Comparison of ENCODE assay signal across 10 cellular contexts in the genomic region with DNA sequence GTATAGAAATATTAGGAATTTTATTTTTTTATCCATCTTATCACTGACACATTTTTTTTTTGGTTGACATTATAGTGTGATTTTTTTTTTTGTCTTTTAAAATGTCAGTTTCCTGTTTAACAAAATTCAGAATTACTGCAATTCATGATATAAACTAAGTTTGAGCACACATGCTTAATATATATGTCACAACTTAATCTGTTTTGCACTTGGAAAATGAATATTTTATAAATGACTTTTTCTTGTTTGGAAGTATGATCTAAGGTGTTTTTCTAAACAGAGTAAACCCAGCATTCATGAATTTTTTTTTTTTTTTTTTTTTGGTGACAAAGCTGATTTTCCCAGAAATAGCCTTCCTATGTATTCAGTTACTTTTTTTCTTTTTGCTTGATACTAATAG. TPM values are rescaled to one million over a fixed set of nuclear protein-coding genes. Genes with fewer than 3 reads are reported as not detected.
DNase-seq lines count a peak whose midpoint lies in the region; ATAC-seq and TF ChIP-seq lines count a peak whose summit lies in the region.
"Had no signal": no experiment of that assay in that cellular context is flagged by ENCODE, and none has a peak within 500 bp of the region (broad histone marks: within the 10 kb centered on the region; RNA-seq: fewer than 3 reads in every experiment).

No MANE protein-coding gene starts in this region.

- H3K4me3 ChIP-seq in DND-41 (ENCODE audit: low read depth in 1 of 2, low read length in 2 of 2) (peak overlapping the region; percentile 98 to 100; a peak in 3 of 4 replicates), NT2/D1 (ENCODE audit: insufficient read length, low read depth) (peak overlapping the region; percentile 99), ectodermal cell (ENCODE audit: insufficient read depth, low read depth, low read length) (peak overlapping the region; percentile 96), neural progenitor cell (peak overlapping the region; percentile 92), MG63 (no peak overlapping the region)

- H3K27ac ChIP-seq in DND-41 (ENCODE audit: low read length) (no peak overlapping the region), ectodermal cell (ENCODE audit: insufficient read depth, low read depth, low read length, poor library complexity, severe bottlenecking) (no peak overlapping the region), neural progenitor cell (no peak overlapping the region)

- H3K4me1 Mint-ChIP-seq in neural progenitor cell: peaks cover 30% of the 10 kb centered on the region

- peaks cover 56% of the 10 kb centered on the region for H3K36me3 ChIP-seq in DND-41 (ENCODE audit: insufficient read depth, low read length)
- peaks cover 35% of the 10 kb centered on the region for H3K36me3 ChIP-seq in NT2/D1 (ENCODE audit: insufficient read depth, insufficient read length, low read length)
- H3K36me3 ChIP-seq in ectodermal cell (ENCODE audit: control insufficient read depth, insufficient read depth, low read length): peaks cover 4% of the 10 kb centered on the region
- H3K36me3 ChIP-seq in neural progenitor cell: peaks cover 12% of the 10 kb centered on the region
- peaks cover 45% of the 10 kb centered on the region for H3K36me3 ChIP-seq in MG63

- peaks cover 3% of the 10 kb centered on the region for H3K9me3 Mint-ChIP-seq in neural progenitor cell

- H3K9me3 ChIP-seq in DND-41 (ENCODE audit: insufficient read depth, low read length, severe bottlenecking): no peaks in the 10 kb centered on the region
- H3K9me3 ChIP-seq in NT2/D1 (ENCODE audit: insufficient read depth, low read length): no peaks in the 10 kb centered on the region
- no peaks in the 10 kb centered on the region for H3K9me3 ChIP-seq in ectodermal cell (ENCODE audit: control insufficient read depth, low read length)
- H3K9me3 ChIP-seq in neural progenitor cell (ENCODE audit: low read depth): no peaks in the 10 kb centered on the region
- no peaks in the 10 kb centered on the region for H3K9me3 ChIP-seq in MG63

- H3K36me3 Mint-ChIP-seq in neural progenitor cell: peaks cover 27% of the 10 kb centered on the region

- H4K20me1 ChIP-seq in DND-41 (ENCODE audit: insufficient read depth, low read length): peaks cover 53% of the 10 kb centered on the region
- peaks cover 64% of the 10 kb centered on the region for H4K20me1 ChIP-seq in neural progenitor cell (ENCODE audit: low read depth)

- ATAC-seq in DND-41 (ENCODE audit: insufficient read depth, low read depth): no peak

- no peaks in the 10 kb centered on the region for H3K27me3 ChIP-seq in DND-41 (ENCODE audit: insufficient read depth, low read length, poor library complexity)
- H3K27me3 ChIP-seq in NT2/D1 (ENCODE audit: insufficient read depth, insufficient read length): no peaks in the 10 kb centered on the region
- H3K27me3 ChIP-seq in ectodermal cell (ENCODE audit: control insufficient read depth, insufficient read depth, low read length, poor library complexity, severe bottlenecking): peaks cover 6% of the 10 kb centered on the region
- H3K27me3 ChIP-seq in neural progenitor cell: no peaks in the 10 kb centered on the region
- H3K27me3 ChIP-seq in MG63: no peaks in the 10 kb centered on the region; the same call in 1 of the 2 replicates

- H3K4me1 ChIP-seq in DND-41 (ENCODE audit: insufficient read depth, low read length): peaks cover 50% of the 10 kb centered on the region
- peaks cover 2% of the 10 kb centered on the region for H3K4me1 ChIP-seq in NT2/D1 (ENCODE audit: insufficient read depth, insufficient read length)
- no peaks in the 10 kb centered on the region for H3K4me1 ChIP-seq in ectodermal cell (ENCODE audit: control insufficient read depth, insufficient read depth, low read length)
- peaks cover 9% of the 10 kb centered on the region for H3K4me1 ChIP-seq in neural progenitor cell

- TF ChIP-seq CTCF in DND-41 (IDR thresholded peaks at IDR 0.05; ENCODE audit: borderline replicate concordance, extremely low read depth, low read length, poor library complexity, severe bottlenecking) (no peak), neural progenitor cell (IDR thresholded peaks at IDR 0.05) (no peak)

- H3F3A ChIP-seq in neural progenitor cell (ENCODE audit: low read depth): peaks cover 15% of the 10 kb centered on the region

- no peaks in the 10 kb centered on the region for H3K27me3 Mint-ChIP-seq in neural progenitor cell (ENCODE audit: insufficient read depth, low read depth)

- peak overlapping the region; percentile 91 for H3K4me2 ChIP-seq in DND-41 (ENCODE audit: insufficient read depth, low read length)
- peak overlapping the region; percentile 92 for H3K4me2 ChIP-seq in neural progenitor cell

- H3K9ac ChIP-seq in DND-41 (ENCODE audit: low read depth, low read length): 0 out of 2 replicates have a peak overlapping the region, but pooled peaks have one; percentile 96
- H3K9ac ChIP-seq in NT2/D1 (ENCODE audit: insufficient read length, low read depth): peak overlapping the region; percentile 21
- H3K9ac ChIP-seq in neural progenitor cell: peak overlapping the region; percentile 92

- H3K4me3 Mint-ChIP-seq in neural progenitor cell: peak overlapping the region; percentile 99

- no peak for DNase-seq in DND-41
- DNase-seq in NT2/D1 (ENCODE audit: low read depth, low spot score): no peak
- no peak for DNase-seq in neural progenitor cell (ENCODE audit: low spot score)
- DNase-seq in MG63: no peak
- DNase-seq in DMS114 treated with DMSO at 0.1 percent for 48 hours (lab: John Stamatoyannopoulos, UW; ENCODE audit: unreplicated experiment): no peak
- no peak for DNase-seq in NK-92 treated with Interleukin-12 subunit alpha and Interleukin-12 subunit beta, amount 100 ng/mL, for 24 hours (lab: John Stamatoyannopoulos, UW)
- no peak for DNase-seq in NCI-H226
- DNase-seq: Kasumi-1, SHP77 treated with DMSO at 0.1 percent for 48 hours had no signal

- H2AFZ ChIP-seq in DND-41 (ENCODE audit: low read depth, low read length): no peak overlapping the region
- H2AFZ ChIP-seq in neural progenitor cell (replicated peaks): no peak overlapping the region

- H3K27ac Mint-ChIP-seq in neural progenitor cell: no peak overlapping the region

- H3K79me2 ChIP-seq in DND-41 (ENCODE audit: insufficient read depth, low read length) (peaks cover 76% of the 10 kb centered on the region), neural progenitor cell (ENCODE audit: low read depth) (peaks cover 73% of the 10 kb centered on the region)

RNA-seq across cellular contexts. Expression of gene SMARCA5, which starts 2.4 kb away (rescaled TPM):
- polyA plus RNA-seq in ectodermal cell (2013, experiment 1 of 4): 126 TPM
- 137 TPM for polyA plus RNA-seq in ectodermal cell (2013, experiment 2 of 4)
- polyA plus RNA-seq in ectodermal cell (2013, experiment 3 of 4): 104 TPM
- 111 TPM for polyA plus RNA-seq in ectodermal cell (2013, experiment 4 of 4)
- total RNA-seq in neural progenitor cell (ENCODE audit: low replicate concordance): 114 and 176 TPM in 2 replicates
- 16.6 and 22.5 TPM in 2 replicates for total RNA-seq in MG63 (2014; rRNA removed; shearing (Covaris generic); ENCODE audit: low replicate concordance)

Comparison
In these comparisons a context has a peak if more than half of its experiments do, and no peak if none do; other contexts are left out.
1. H3K9ac ChIP-seq: peak in every context shown above with its lines; median percentile 96 in DND-41; 92 in neural progenitor cell; 21 in NT2/D1.